ENCODE assay signal across 8 cellular contexts in the genomic region with DNA sequence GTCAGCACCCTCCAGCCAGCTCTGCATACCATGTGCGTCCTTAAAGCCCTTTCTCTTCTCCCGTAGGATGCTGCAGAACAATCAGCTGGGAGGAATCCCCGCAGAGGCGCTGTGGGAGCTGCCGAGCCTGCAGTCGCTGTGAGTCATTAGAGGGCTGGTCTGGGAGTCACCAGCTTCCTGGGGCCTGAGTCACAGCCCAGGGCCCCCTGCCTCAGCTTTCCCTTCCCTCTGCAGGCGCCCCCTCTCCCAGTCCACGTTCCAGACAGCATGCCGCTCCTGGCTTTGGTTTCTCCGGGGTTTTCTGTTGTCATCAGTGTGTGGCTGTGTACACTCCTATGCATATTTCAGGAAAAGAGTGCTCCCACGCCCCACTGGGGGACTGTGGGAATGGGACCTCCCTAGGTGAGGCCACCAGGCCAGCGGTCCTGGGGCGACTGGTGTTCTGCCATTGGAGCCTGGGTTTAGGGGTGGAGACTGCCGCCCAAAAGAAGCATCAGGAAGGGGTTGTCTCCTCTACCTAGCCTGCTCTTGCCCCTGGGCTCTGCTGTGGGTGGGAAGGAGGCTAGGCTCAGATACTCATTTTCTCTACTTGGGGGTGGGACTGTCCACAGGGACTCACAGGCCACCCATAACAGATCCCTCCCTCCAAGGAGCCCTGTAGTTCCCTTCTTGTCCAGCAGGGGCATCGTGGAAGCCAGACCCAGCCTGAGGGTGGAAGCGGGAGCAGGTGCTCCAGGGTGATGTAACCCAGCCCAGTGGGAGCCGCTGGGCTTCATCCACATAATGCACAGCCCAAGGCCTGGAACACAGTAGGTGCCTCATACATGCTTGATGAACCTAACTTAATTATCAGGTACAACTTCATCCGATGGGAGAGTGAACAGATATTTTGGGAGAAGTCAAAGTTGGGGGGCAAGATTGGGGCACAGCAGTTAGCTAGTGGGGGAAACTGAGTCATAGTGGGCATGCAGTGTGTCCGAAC. TPM values are rescaled to one million over a fixed set of nuclear protein-coding genes. Genes with fewer than 3 reads are reported as not detected.
DNase-seq lines count a peak whose midpoint lies in the region; ATAC-seq and TF ChIP-seq lines count a peak whose summit lies in the region.

No MANE protein-coding gene starts in this region.

- H3K27ac ChIP-seq in colonic mucosa (no peak overlapping the region), lung (ENCODE audit: low read depth in 1 of 2, low read length in 1 of 2) (no peak overlapping the region)

- H3K9me3 ChIP-seq in colonic mucosa: no peaks in the 10 kb centered on the region
- peaks cover 0 to under 1% of the 10 kb centered on the region in 2 donors for H3K9me3 ChIP-seq in lung (ENCODE audit: control insufficient read depth in 2 of 2, insufficient read depth in 1 of 2, low read length in 1 of 2)

- intact Hi-C loops in colonic mucosa (cut with DNase I): no loop called here

- TF ChIP-seq CTCF in colonic mucosa (IDR thresholded peaks at IDR 0.05) (peak; percentile 83), lung (IDR thresholded peaks at IDR 0.05; ENCODE audit: control extremely low read depth, extremely low read depth) (peak; percentile 54)

- no peak overlapping the region for H3K4me3 ChIP-seq in colonic mucosa
- H3K4me3 ChIP-seq in lung: no peak overlapping the region

- ATAC-seq in HG02571 (IDR thresholded peaks at IDR 0.05; ENCODE audit: unreplicated experiment): peak; percentile 59
- ATAC-seq in lung (ENCODE audit: insufficient read depth, low FRiP score): peak; percentile 85
- no peak for ATAC-seq in HG02884 (IDR thresholded peaks at IDR 0.05; ENCODE audit: unreplicated experiment)

- no peak overlapping the region for H3K9ac ChIP-seq in colonic mucosa (ENCODE audit: low read depth in 2 of 2, low read length in 2 of 2)

- H3K27me3 ChIP-seq in colonic mucosa: no peaks in the 10 kb centered on the region
- no peaks in the 10 kb centered on the region for H3K27me3 ChIP-seq in lung (ENCODE audit: control insufficient read depth, insufficient read depth)

- DNase-seq in COR-L47 (lab: John Stamatoyannopoulos, UW) (peak; percentile 45), NCI-H2227 treated with DMSO at 0.1 percent for 48 hours (lab: John Stamatoyannopoulos, UW) (peak; percentile 12), colonic mucosa (peak; percentile 76), lung (ENCODE audit: low spot score) (peak; percentile 75)
- DNase-seq in activated CD4-positive, alpha-beta T cell treated with anti-CD3 and anti-CD28 coated beads for 24 hours (ENCODE audit: low read depth in 2 of 2): peak; percentile 58 to 63
- peak; percentile 19 for DNase-seq in stimulated activated CD8-positive, alpha-beta memory T cell treated with anti-CD3 and anti-CD28 coated beads, Interleukin-12 subunit alpha, Interleukin-12 subunit beta, amount 100 ng/mL, for 24 hours (ENCODE audit: extremely low read depth)

- H3K4me1 ChIP-seq in colonic mucosa (no peaks in the 10 kb centered on the region), lung (ENCODE audit: control insufficient read depth in 2 of 2, insufficient read depth in 2 of 2, low read length in 2 of 2) (no peaks in the 10 kb centered on the region)

- 62 to 68% methylated on average over 19 of the region's 19 CpGs for WGBS in lung, 2 donors

- H3K36me3 ChIP-seq in colonic mucosa: no peaks in the 10 kb centered on the region
- H3K36me3 ChIP-seq in lung (ENCODE audit: control insufficient read depth in 2 of 2, insufficient read depth in 2 of 2, low read length in 2 of 2): no peaks in the 10 kb centered on the region

RNA-seq across cellular contexts. Expression of a gene that starts 42.5 kb away (rescaled TPM):
- total RNA-seq in colonic mucosa (1 to 10 TPM; 1.3 to 1.6 TPM), lung (1 to 10 TPM; 1.3 to 4.1 TPM)
- polyA plus RNA-seq in lung: 1 to 10 TPM in 1 of 2 donors, under 1 TPM in 1; 0.57 to 1.3 TPM

Comparison
In these comparisons a context has a peak if more than half of its experiments do, and no peak if none do; other contexts are left out.
1. DNase-seq: peak in every context shown above with its lines; median percentile 76 in colonic mucosa; 75 in lung; 60 in activated CD4-positive, alpha-beta T cell treated with anti-CD3 and anti-CD28 coated beads for 24 hours; 45 in COR-L47; 19 in stimulated activated CD8-positive, alpha-beta memory T cell treated with anti-CD3 and anti-CD28 coated beads, Interleukin-12 subunit alpha, Interleukin-12 subunit beta, amount 100 ng/mL, for 24 hours; 12 in NCI-H2227 treated with DMSO at 0.1 percent for 48 hours.